ENCODE assay signal across 27 cellular contexts in the genomic region with DNA sequence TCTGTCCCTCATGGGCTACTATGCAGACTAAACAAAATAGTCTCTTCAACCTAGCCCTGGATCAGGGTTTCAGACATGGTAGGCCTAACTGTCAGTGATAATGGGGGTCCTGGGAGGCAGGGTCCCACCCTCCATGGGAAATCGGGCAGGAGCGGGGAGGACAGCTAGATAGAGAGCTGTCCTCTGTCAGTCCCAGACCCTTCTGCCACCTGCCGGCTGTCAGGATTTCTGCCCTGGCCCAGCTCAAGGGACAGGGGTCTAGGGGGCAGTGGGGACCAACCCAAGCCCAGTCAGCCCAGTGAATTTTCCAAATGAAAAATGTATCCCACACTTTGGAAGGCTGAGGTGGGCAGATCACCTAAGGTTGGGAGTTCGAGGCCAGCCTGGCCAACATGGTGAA. TPM values are rescaled to one million over a fixed set of nuclear protein-coding genes. Genes with fewer than 3 reads are reported as not detected.
"Had no signal": no experiment of that assay in that cellular context is flagged by ENCODE, and none has a peak within 500 bp of the region (broad histone marks: within the 10 kb centered on the region; RNA-seq: fewer than 3 reads in every experiment).

No MANE protein-coding gene starts in this region.

- H2AFZ ChIP-seq: hepatocyte had no signal

- H3K27ac ChIP-seq: adrenal gland, ascending aorta, colonic mucosa, esophagus muscularis mucosa, hepatocyte, neutrophil, stomach, suprapubic skin, transverse colon, vagina, VCaP had no signal

- ATAC-seq: effector memory CD8-positive, alpha-beta T cell; left ventricle myocardium superior; natural killer cell; sciatic nerve; stimulated activated effector memory CD8-positive, alpha-beta T cell treated with anti-CD3 and anti-CD28 coated beads, Interleukin-12 subunit alpha, Interleukin-12 subunit beta, amount 100 ng/mL, for 72 hours had no signal

- H3K79me2 ChIP-seq: hepatocyte had no signal

- H3K9me3 ChIP-seq: adrenal gland, ascending aorta, colonic mucosa, esophagus muscularis mucosa, neutrophil, stomach, suprapubic skin, transverse colon, vagina had no signal

- FAIRE-seq: frontal cortex, small intestine had no signal

- H3K27me3 ChIP-seq: vagina had no signal

- H3K4me1 ChIP-seq: colonic mucosa had no signal

- H3K36me3 ChIP-seq: adrenal gland, ascending aorta, colonic mucosa, esophagus muscularis mucosa, neutrophil, stomach, suprapubic skin, transverse colon, vagina had no signal

- H3K4me2 ChIP-seq: hepatocyte had no signal

- H3K4me3 ChIP-seq: adrenal gland, ascending aorta, colonic mucosa, dorsolateral prefrontal cortex, esophagus muscularis mucosa, hepatocyte, stomach, suprapubic skin, transverse colon, vagina had no signal

- DNase-seq: activated CD4-positive, alpha-beta T cell treated with anti-CD3 and anti-CD28 coated beads, Interleukin-2, amount 50 U/mL, for 4 hours; activated naive CD4-positive, alpha-beta T cell; adrenal gland; central memory CD4-positive, alpha-beta T cell; colonic mucosa; dorsolateral prefrontal cortex; effector memory CD8-positive, alpha-beta T cell; glutamatergic neuron; left ventricle myocardium superior; mammary epithelial cell; midbrain; natural killer cell; small intestine; stimulated activated CD4-positive, alpha-beta T cell treated with anti-CD3 and anti-CD28 coated beads, Interleukin-2, amount 100 ng/mL, for 24 hours; stomach; transverse colon had no signal

RNA-seq across cellular contexts. Expression of gene CA7, which starts 5.3 kb away (rescaled TPM):
- total RNA-seq: activated CD8-positive, alpha-beta memory T cell treated with anti-CD3 and anti-CD28 coated beads for 36 hours; adrenal gland; ascending aorta; frontal cortex; left ventricle myocardium superior; mammary epithelial cell; natural killer cell; sciatic nerve; suprapubic skin; vagina had no signal
- polyA plus RNA-seq: adrenal gland, mammary epithelial cell had no signal

RNA-seq across cellular contexts. Expression of gene TERB1, which starts 48.2 kb away (rescaled TPM):
- total RNA-seq: adrenal gland, ascending aorta, esophagus muscularis mucosa, left ventricle myocardium superior, stomach, suprapubic skin, vagina had no signal
- polyA plus RNA-seq: adrenal gland, hepatocyte, small intestine, stomach had no signal
